In genomic region chr7:22853674-22854157, GRCh38 we compare ENCODE assay signal across 7 cellular contexts. TPM values are rescaled to one million over a fixed set of nuclear protein-coding genes. Genes with fewer than 3 reads are reported as not detected.
DNase-seq lines count a peak whose midpoint lies in the region; ATAC-seq and TF ChIP-seq lines count a peak whose summit lies in the region.

No MANE protein-coding gene starts in this region.

- no peaks in the 10 kb centered on the region for H3K4me1 ChIP-seq in right cardiac atrium (ENCODE audit: control insufficient read depth, insufficient read depth, low read length)

- H3K27ac ChIP-seq in right cardiac atrium (ENCODE audit: low read length): peak overlapping the region; percentile 7

- peak in 1 of 2 donors; percentile 68 for DNase-seq in activated T-cell treated with anti-CD3 and anti-CD28 coated beads, Interleukin-2, amount 50 U/mL, for 72 hours
- DNase-seq in right cardiac atrium (peak in 1 of 3 donors; percentile 48), NCI-H774 (lab: John Stamatoyannopoulos, UW) (no peak)
- DNase-seq in stimulated activated CD8-positive, alpha-beta memory T cell treated with anti-CD3 and anti-CD28 coated beads, Interleukin-12 subunit alpha, Interleukin-12 subunit beta, amount 100 ng/mL, for 24 hours (ENCODE audit: extremely low read depth): peak; percentile 42

- H3K4me3 ChIP-seq in GM12875 (ENCODE audit: low read depth, low read length): peak overlapping the region; percentile 92
- peak overlapping the region; percentile 55 for H3K4me3 ChIP-seq in right cardiac atrium (ENCODE audit: low read length)

- TF ChIP-seq CTCF in GM12875 (IDR thresholded peaks at IDR 0.05; ENCODE audit: borderline replicate concordance, insufficient read depth, low read depth, low read length): peak; percentile 79

- H3K9me3 Mint-ChIP-seq in IgD-negative memory B cell: no peaks in the 10 kb centered on the region
- H3K9me3 Mint-ChIP-seq in activated T-cell treated with anti-CD3 and anti-CD28 coated beads, Interleukin-2, amount 50 U/mL, for 72 hours: no peaks in the 10 kb centered on the region

- intact Hi-C loops in right cardiac atrium (cut with DNase I): loop anchor here in 2 of 4 donors (10.0 kb wide), 2 partner anchors 161 to 201 kb away; partner anchors contain the start of gene HYCC1 (in 1 of the 2)

- H3K27me3 Mint-ChIP-seq in IgD-negative memory B cell: peaks cover 2% of the 10 kb centered on the region
- H3K27me3 Mint-ChIP-seq in activated T-cell treated with anti-CD3 and anti-CD28 coated beads, Interleukin-2, amount 50 U/mL, for 72 hours (ENCODE audit: low read depth): no peaks in the 10 kb centered on the region

- H3K9me3 ChIP-seq in right cardiac atrium (ENCODE audit: control insufficient read depth, low read length): no peaks in the 10 kb centered on the region

- no peaks in the 10 kb centered on the region for H3K27me3 ChIP-seq in right cardiac atrium (ENCODE audit: control insufficient read depth, insufficient read depth)

- peak overlapping the region; percentile 59 to 98 (median 92) for H3K27ac Mint-ChIP-seq in IgD-negative memory B cell
- peak overlapping the region; percentile 75 for H3K27ac Mint-ChIP-seq in activated T-cell treated with anti-CD3 and anti-CD28 coated beads, Interleukin-2, amount 50 U/mL, for 72 hours

- peaks cover 24 to 33% (median 32%) of the 10 kb centered on the region in 3 donors for H3K4me1 Mint-ChIP-seq in IgD-negative memory B cell
- peaks cover 36% of the 10 kb centered on the region for H3K4me1 Mint-ChIP-seq in activated T-cell treated with anti-CD3 and anti-CD28 coated beads, Interleukin-2, amount 50 U/mL, for 72 hours (ENCODE audit: low read depth)

- H3K4me3 Mint-ChIP-seq in IgD-negative memory B cell: peak overlapping the region; percentile 86 to 96 (median 96)
- H3K4me3 Mint-ChIP-seq in activated T-cell treated with anti-CD3 and anti-CD28 coated beads, Interleukin-2, amount 50 U/mL, for 72 hours: peak overlapping the region; percentile 84 to 88

- H3K36me3 Mint-ChIP-seq in IgD-negative memory B cell: peaks cover 6% of the 10 kb centered on the region
- H3K36me3 Mint-ChIP-seq in activated T-cell treated with anti-CD3 and anti-CD28 coated beads, Interleukin-2, amount 50 U/mL, for 72 hours (ENCODE audit: insufficient read depth in 2 of 2): peaks cover 2 to 4% of the 10 kb centered on the region in 2 donors

- peak; percentile 14 for ATAC-seq in GM21526 (IDR thresholded peaks at IDR 0.05; ENCODE audit: low FRiP score, unreplicated experiment)
- peak; percentile 55 to 85 for ATAC-seq in activated T-cell treated with anti-CD3 and anti-CD28 coated beads, Interleukin-2, amount 50 U/mL, for 72 hours (replicated peaks in 1 of 2)
- no peak for ATAC-seq in right cardiac atrium

- 15% methylated on average over 28 of the region's 28 CpGs for WGBS in right cardiac atrium

RNA-seq across cellular contexts. Expression of gene TOMM7, which starts 31.1 kb away (rescaled TPM):
- polyA plus RNA-seq in IgD-negative memory B cell (479 TPM), right cardiac atrium (365 TPM)
- 100 to 1,000 TPM; 238 to 244 TPM for total RNA-seq in activated T-cell treated with anti-CD3 and anti-CD28 coated beads, Interleukin-2, amount 50 U/mL, for 72 hours
- total RNA-seq in right cardiac atrium: 100 to 1,000 TPM; 447 to 559 (median 471) TPM

Comparison
In these comparisons a context has a peak if more than half of its experiments do, and no peak if none do; other contexts are left out.
1. ATAC-seq: peak in GM21526 (single experiment) and activated T-cell treated with anti-CD3 and anti-CD28 coated beads, Interleukin-2, amount 50 U/mL, for 72 hours (2 of 2); none in right cardiac atrium (0 of 2).